Comparison of ENCODE assay signal across 11 cellular contexts in genomic region chr2:126885701-126886121, GRCh38. TPM values are rescaled to one million over a fixed set of nuclear protein-coding genes. Genes with fewer than 3 reads are reported as not detected.
A peak's percentile ranks its signal among the peaks of the same experiment; 100 is the strongest.
DNase-seq lines count a peak whose midpoint lies in the region; ATAC-seq and TF ChIP-seq lines count a peak whose summit lies in the region.
"Had no signal": no experiment of that assay in that cellular context is flagged by ENCODE, and none has a peak within 500 bp of the region (broad histone marks: within the 10 kb centered on the region; RNA-seq: fewer than 3 reads in every experiment).

No MANE protein-coding gene starts in this region.

- peaks cover 0 to 4% (median under 1%) of the 10 kb centered on the region in 4 donors for H3K4me1 Mint-ChIP-seq in CD4-positive, alpha-beta memory T cell

- CTCF ChIA-PET in Panc1 (lab: Charles Lee) = no interaction called here
- CTCF ChIA-PET in CD4-positive, alpha-beta memory T cell (lab: Charles Lee; ENCODE audit: partially characterized antibody) = interaction anchor here (1.6 kb wide), 1 partner anchor 9 kb away, joined by 3 read pairs; no protein-coding TSS in a partner anchor

- peak overlapping the region; percentile 34 for H3K4me3 ChIP-seq in AG09309 (ENCODE audit: control insufficient read depth, low read depth, low read length)
- H3K4me3 ChIP-seq in Panc1 (ENCODE audit: low read depth in 2 of 2, low read length in 2 of 2) = peak overlapping the region in 1 of 2 experiments; percentile 10; a peak in 2 of 4 replicates
- peak overlapping the region in 8 of 10 donors; percentile 18 to 48 (median 36) for H3K4me3 ChIP-seq in heart right ventricle
- peak overlapping the region; percentile 38 for H3K4me3 ChIP-seq in ovary
- no peak overlapping the region for H3K4me3 ChIP-seq in CD4-positive, alpha-beta memory T cell (ENCODE audit: low read length in 2 of 2)

- H3K36me3 ChIP-seq in Panc1 (ENCODE audit: control insufficient read depth, insufficient read depth, low read length) = no peaks in the 10 kb centered on the region
- H3K36me3 ChIP-seq in heart right ventricle = no peaks in the 10 kb centered on the region
- H3K36me3 ChIP-seq in ovary = no peaks in the 10 kb centered on the region
- H3K36me3 ChIP-seq in CD4-positive, alpha-beta memory T cell (ENCODE audit: insufficient read depth, low read length) = no peaks in the 10 kb centered on the region
- H3K36me3 ChIP-seq: tibial artery had no signal

- H3K36me3 Mint-ChIP-seq in CD4-positive, alpha-beta memory T cell = no peaks in the 10 kb centered on the region
- H3K36me3 Mint-ChIP-seq: CD8-positive, alpha-beta T cell had no signal

- ATAC-seq in Panc1 (peak; percentile 12), heart right ventricle (peak in 6 of 8 donors; percentile 6 to 29 (median 20)), GM21717 (IDR thresholded peaks at IDR 0.05; ENCODE audit: unreplicated experiment) (no peak)

- no peak for TF ChIP-seq EP300 in ovary (IDR thresholded peaks at IDR 0.05)

- H3K27me3 ChIP-seq in Panc1 (ENCODE audit: control insufficient read depth, insufficient read depth, low read length) (no peaks in the 10 kb centered on the region), heart right ventricle (peaks cover 0 to 36% (median 19%) of the 10 kb centered on the region in 7 donors), ovary (no peaks in the 10 kb centered on the region)
- no peaks in the 10 kb centered on the region for H3K27me3 ChIP-seq in CD4-positive, alpha-beta memory T cell (ENCODE audit: insufficient read depth, low read length)

- in situ Hi-C loops in Panc1 (cut with HindIII; ENCODE audit: low pct_unique_long_range_greater_than_20kb, low sequenced_read_pairs) = no loop called here

- H3K9me3 ChIP-seq in Panc1 (ENCODE audit: control insufficient read depth, insufficient read depth, low read depth, low read length) (no peaks in the 10 kb centered on the region), heart right ventricle (no peaks in the 10 kb centered on the region), ovary (no peaks in the 10 kb centered on the region)
- H3K9me3 ChIP-seq in CD4-positive, alpha-beta memory T cell (ENCODE audit: control insufficient read depth in 1 of 2, low read length in 2 of 2) = no peaks in the 10 kb centered on the region
- H3K9me3 ChIP-seq: tibial artery had no signal

- intact Hi-C loops in Panc1 (cut with micrococcal nuclease; ENCODE audit: unreplicated experiment) = no loop called here
- intact Hi-C loops in heart right ventricle (cut with DNase I) = no loop called here
- intact Hi-C loops in ovary (cut with DNase I) = no loop called here
- intact Hi-C loops in CD4-positive, alpha-beta memory T cell (cut with micrococcal nuclease) = no loop called here

- H3K9me3 Mint-ChIP-seq in CD4-positive, alpha-beta memory T cell = no peaks in the 10 kb centered on the region
- H3K9me3 Mint-ChIP-seq: activated B cell treated with CpG ODN at 0.5 μM for 24 hours; CD8-positive, alpha-beta T cell had no signal

- TF ChIP-seq CTCF in AG09309 (IDR thresholded peaks at IDR 0.05; ENCODE audit: control insufficient read depth, insufficient read depth, low read depth, low read length, missing control alignments) = no peak
- no peak for TF ChIP-seq CTCF in Panc1 (IDR thresholded peaks at IDR 0.05)
- TF ChIP-seq CTCF in heart right ventricle (IDR thresholded peaks at IDR 0.05) = no peak
- no peak for TF ChIP-seq CTCF in ovary (IDR thresholded peaks at IDR 0.05)

- H3K4me1 ChIP-seq in Panc1 (ENCODE audit: control insufficient read depth, insufficient read depth, low read length) = no peaks in the 10 kb centered on the region
- H3K4me1 ChIP-seq in heart right ventricle = peaks cover 0 to 11% (median 7%) of the 10 kb centered on the region in 9 donors
- peaks cover 4% of the 10 kb centered on the region for H3K4me1 ChIP-seq in ovary (ENCODE audit: insufficient read depth)
- H3K4me1 ChIP-seq in CD4-positive, alpha-beta memory T cell (ENCODE audit: insufficient read depth, low read length) = no peaks in the 10 kb centered on the region

- BruUV-seq in Panc1 (replicated peaks; lab: Mats Ljungman, UMichigan) = no TSS peak

- peaks cover 6 to 14% of the 10 kb centered on the region in 2 donors for H3K27me3 Mint-ChIP-seq in CD4-positive, alpha-beta memory T cell

- TF ChIP-seq POLR2A in ovary (IDR thresholded peaks at IDR 0.05) = no peak

- WGBS in heart right ventricle, 2 donors = 39 to 40% methylated on average over 18 of the region's 18 CpGs
- WGBS in ovary, 3 donors = 9 to 12% (median 10%) methylated on average over 12 to 18 of the region's 18 CpGs

- H3K27ac Mint-ChIP-seq in CD4-positive, alpha-beta memory T cell = no peak overlapping the region
- H3K27ac Mint-ChIP-seq: activated B cell treated with CpG ODN at 0.5 μM for 24 hours; CD8-positive, alpha-beta T cell had no signal

- no peak for DNase-seq in AG09309 (ENCODE audit: low read depth)
- no peak for DNase-seq in Panc1 (ENCODE audit: low read depth, low spot score)
- DNase-seq in heart right ventricle = peak in 1 of 2 donors; percentile 18
- DNase-seq in ovary = peak; percentile 64 to 86 (median 77)
- DNase-seq in CD4-positive, alpha-beta memory T cell = no peak
- no peak for DNase-seq in SW 1271 (lab: John Stamatoyannopoulos, UW)
- no peak for DNase-seq in NCI-H2107 treated with DMSO at 0.1 percent for 48 hours (lab: John Stamatoyannopoulos, UW; ENCODE audit: unreplicated experiment)
- DNase-seq: activated B cell treated with CpG ODN at 0.5 μM for 24 hours had no signal

- POLR2A ChIA-PET in Panc1 (lab: Charles Lee) = no interaction called here
- POLR2A ChIA-PET in CD4-positive, alpha-beta memory T cell (lab: Charles Lee; ENCODE audit: partially characterized antibody) = no interaction called here

- H3K27ac ChIP-seq in Panc1 (ENCODE audit: low read length) (no peak overlapping the region), heart right ventricle (no peak overlapping the region), ovary (no peak overlapping the region)
- H3K27ac ChIP-seq in CD4-positive, alpha-beta memory T cell (ENCODE audit: low read depth, low read length) = no peak overlapping the region
- H3K27ac ChIP-seq: tibial artery had no signal

- H3K4me3 Mint-ChIP-seq in CD4-positive, alpha-beta memory T cell = no peak overlapping the region
- H3K4me3 Mint-ChIP-seq: activated B cell treated with CpG ODN at 0.5 μM for 24 hours; CD8-positive, alpha-beta T cell had no signal

RNA-seq across cellular contexts. Expression of gene TEX51, which starts 13.0 kb away (rescaled TPM):
- total RNA-seq in Panc1 (2021; ENCODE audit: unreplicated experiment) = not detected
- polyA plus RNA-seq in Panc1 (2012; ENCODE audit: insufficient read length) = not detected
- total RNA-seq in heart right ventricle = not detected
- polyA plus RNA-seq in heart right ventricle = not detected
- total RNA-seq in ovary = not detected
- not detected for polyA plus RNA-seq in ovary
- total RNA-seq in CD4-positive, alpha-beta memory T cell = not detected
- polyA plus RNA-seq in CD4-positive, alpha-beta memory T cell = not detected
- total RNA-seq: activated B cell treated with CpG ODN at 0.5 μM for 24 hours; CD8-positive, alpha-beta T cell had no signal

Comparison
In these comparisons a context has a peak if more than half of its experiments do, and no peak if none do; other contexts are left out.
1. DNase-seq: peak in ovary (5 of 5); none in AG09309 (single experiment), Panc1 (single experiment), CD4-positive, alpha-beta memory T cell (0 of 5), SW 1271 (0 of 2) and NCI-H2107 treated with DMSO at 0.1 percent for 48 hours (single experiment).
2. H3K4me3 ChIP-seq: peak in AG09309 (single experiment), heart right ventricle (8 of 10) and ovary (single experiment); none in CD4-positive, alpha-beta memory T cell (0 of 2).